12 cellular contexts compared by ENCODE assay signal in genomic region chr16:68300736-68301459, GRCh38. TPM values are rescaled to one million over a fixed set of nuclear protein-coding genes. Genes with fewer than 3 reads are reported as not detected.
A peak's percentile ranks its signal among the peaks of the same experiment; 100 is the strongest.
DNase-seq lines count a peak whose midpoint lies in the region; ATAC-seq, FAIRE-seq and TF ChIP-seq lines count a peak whose summit lies in the region.
"Had no signal": no experiment of that assay in that cellular context is flagged by ENCODE, and none has a peak within 500 bp of the region (broad histone marks: within the 10 kb centered on the region; RNA-seq: fewer than 3 reads in every experiment).

No MANE protein-coding gene starts in this region.

- H3K36me3 ChIP-seq in HepG2 (replicated peaks in 1 of 2; ENCODE audit: control insufficient read depth in 1 of 2, insufficient read depth in 2 of 2, low read length in 2 of 2): peaks cover 40 to 92% of the 10 kb centered on the region in 2 experiments
- peaks cover 0 to 47% (median 25%) of the 10 kb centered on the region in 4 donors for H3K36me3 ChIP-seq in right lobe of liver
- H3K36me3 ChIP-seq in upper lobe of right lung: peaks cover 99% of the 10 kb centered on the region

- no peaks in the 10 kb centered on the region for H3K9me3 Mint-ChIP-seq in activated CD8-positive, alpha-beta T cell treated with anti-CD3 and anti-CD28 coated beads for 36 hours
- H3K9me3 Mint-ChIP-seq: neural crest cell had no signal

- H3K27me3 ChIP-seq in HepG2 (ENCODE audit: control insufficient read depth in 1 of 2, insufficient read depth in 2 of 2, low read length in 2 of 2) (no peaks in the 10 kb centered on the region), right lobe of liver (no peaks in the 10 kb centered on the region), upper lobe of right lung (no peaks in the 10 kb centered on the region)

- no peak for TF ChIP-seq RAD21 in HepG2 (CRISPR knock-in tag; IDR thresholded peaks at IDR 0.05)

- no peak overlapping the region for H3K27ac ChIP-seq in HepG2 (ENCODE audit: extremely low read length, insufficient read depth, low read length)
- no peak overlapping the region for H3K27ac ChIP-seq in right lobe of liver
- no peak overlapping the region for H3K27ac ChIP-seq in upper lobe of right lung

- TF ChIP-seq CTCF in HepG2 (CRISPR knock-in tag; IDR thresholded peaks at IDR 0.05) (no peak), right lobe of liver (IDR thresholded peaks at IDR 0.05) (no peak), upper lobe of right lung (IDR thresholded peaks at IDR 0.05) (no peak)
- TF ChIP-seq CTCF in activated CD8-positive, alpha-beta T cell treated with anti-CD3 and anti-CD28 coated beads for 36 hours (IDR thresholded peaks at IDR 0.05): no peak

- TF ChIP-seq EP300 in HepG2 (IDR thresholded peaks at IDR 0.05; ENCODE audit: low read depth in 2 of 2, low read length in 2 of 2) (no peak), HepG2 (CRISPR knock-in tag; IDR thresholded peaks at IDR 0.05; ENCODE audit: borderline replicate concordance) (no peak)

- H3K4me2 ChIP-seq in HepG2 (ENCODE audit: low read depth, low read length): no peak overlapping the region

- ATAC-seq in HepG2 (no peak), right lobe of liver (no peak), upper lobe of right lung (no peak), GM18909 (IDR thresholded peaks at IDR 0.05; ENCODE audit: poor library complexity, unreplicated experiment) (no peak)
- no peak for ATAC-seq in activated CD8-positive, alpha-beta T cell treated with anti-CD3 and anti-CD28 coated beads for 36 hours

- in situ Hi-C loops in HepG2 (cut with HindIII; ENCODE audit: extremely low pct_ligation_motif_present, low pct_unique_long_range_greater_than_20kb): no loop called here

- CTCF ChIA-PET in HepG2 (lab: Yijun Ruan, JAX; ENCODE audit: low intra/inter-chr PET ratio, low total read pairs): interaction anchor here (1.3 kb wide), 1 partner anchor 39 kb away, joined by 3 read pairs; no protein-coding TSS in a partner anchor
- CTCF ChIA-PET in activated CD8-positive, alpha-beta T cell treated with anti-CD3 and anti-CD28 coated beads for 36 hours (lab: Charles Lee): interaction anchor here (0.7 to 2.1 kb wide), 9 partner anchors 8 to 446 kb away, joined by 3 to 8 read pairs (median 3); partner anchors contain the start of genes PRMT7, SLC7A6 and SLC7A6OS
- CTCF ChIA-PET in HEK293T (lab: Yijun Ruan, JAX): no interaction called here

- H3K4me3 Mint-ChIP-seq in activated CD8-positive, alpha-beta T cell treated with anti-CD3 and anti-CD28 coated beads for 36 hours: no peak overlapping the region
- H3K4me3 Mint-ChIP-seq: neural crest cell had no signal

- no peak overlapping the region for H3K9ac ChIP-seq in HepG2 (ENCODE audit: insufficient read depth, low read depth, low read length)

- WGBS in HepG2 (ENCODE audit: low lambda C conversion rate): 83% methylated on average over 7 of the region's 7 CpGs
- 49% methylated on average over 3 of the region's 7 CpGs for WGBS in right lobe of liver (ENCODE audit: insufficient coverage, low coverage, low lambda C conversion rate, missing lambda C conversion rate)

- peak overlapping the region; percentile 53 for H3K27ac Mint-ChIP-seq in activated CD8-positive, alpha-beta T cell treated with anti-CD3 and anti-CD28 coated beads for 36 hours

- no peaks in the 10 kb centered on the region for H3K79me2 ChIP-seq in HepG2 (ENCODE audit: insufficient read depth, low read length)

- no peak for FAIRE-seq in HepG2 (lab: Jason Lieb, UNC)
- FAIRE-seq: islet of Langerhans had no signal

- H3K9me3 ChIP-seq in HepG2 (ENCODE audit: low read length) (no peaks in the 10 kb centered on the region), right lobe of liver (no peaks in the 10 kb centered on the region), upper lobe of right lung (no peaks in the 10 kb centered on the region)

- intact Hi-C loops in HepG2 (cut with micrococcal nuclease; ENCODE audit: unreplicated experiment) (no loop called here), right lobe of liver (cut with DNase I) (no loop called here), upper lobe of right lung (cut with DNase I) (no loop called here)
- intact Hi-C loops in activated CD8-positive, alpha-beta T cell treated with anti-CD3 and anti-CD28 coated beads for 36 hours (cut with micrococcal nuclease): no loop called here

- no TSS peak for BruUV-seq in HepG2 (replicated peaks; lab: Mats Ljungman, UMichigan)

- H2AFZ ChIP-seq in HepG2 (ENCODE audit: low read length): no peak overlapping the region

- H3K27me3 Mint-ChIP-seq in activated CD8-positive, alpha-beta T cell treated with anti-CD3 and anti-CD28 coated beads for 36 hours: no peaks in the 10 kb centered on the region

- H3K4me3 ChIP-seq in HepG2 (replicated peaks in 1 of 3; ENCODE audit: insufficient read depth in 1 of 3, low read depth in 2 of 3, low read length in 3 of 3) (no peak overlapping the region), right lobe of liver (no peak overlapping the region), upper lobe of right lung (no peak overlapping the region)

- H3K4me1 ChIP-seq in HepG2 (ENCODE audit: insufficient read depth, low read length) (peaks cover 37% of the 10 kb centered on the region), right lobe of liver (no peaks in the 10 kb centered on the region), upper lobe of right lung (no peaks in the 10 kb centered on the region)

- H3K4me1 Mint-ChIP-seq in activated CD8-positive, alpha-beta T cell treated with anti-CD3 and anti-CD28 coated beads for 36 hours (ENCODE audit: low read depth): peaks cover 5% of the 10 kb centered on the region
- H3K4me1 Mint-ChIP-seq: neural crest cell had no signal

- TF ChIP-seq POLR2A in HepG2 (IDR thresholded peaks at IDR 0.05; ENCODE audit: insufficient read depth in 1 of 2, low read depth in 2 of 2, low read length in 2 of 2) (0 out of 4 replicates have a peak, but pooled peaks of 1 of the 2 experiments have one; percentile 27), right lobe of liver (IDR thresholded peaks at IDR 0.05) (no peak)

- POLR2A ChIA-PET in HepG2 (lab: Yijun Ruan, JAX): interaction anchor here (1.1 to 5.9 kb wide), 8 partner anchors 8 to 63 kb away, joined by 3 to 60 read pairs (median 7); partner anchors contain the start of genes PRMT7, SLC7A6 and SLC7A6OS
- POLR2A ChIA-PET in activated CD8-positive, alpha-beta T cell treated with anti-CD3 and anti-CD28 coated beads for 36 hours (lab: Charles Lee): interaction anchor here (1.2 to 3.5 kb wide), 7 partner anchors 9 to 37 kb away, joined by 3 to 30 read pairs (median 6); partner anchors contain the start of genes PRMT7, SLC7A6 and SLC7A6OS
- POLR2A ChIA-PET in HEK293T (lab: Yijun Ruan, JAX): interaction anchor here (2.6 kb wide), 1 partner anchor 10 kb away, joined by 20 read pairs; the partner anchor contains the start of genes PRMT7 and SLC7A6OS

- H4K20me1 ChIP-seq in HepG2 (ENCODE audit: insufficient read depth, low read length): 0 out of 2 replicates have a peak, but pooled peaks cover 2% of the 10 kb centered on the region

- DNase-seq in HepG2 (ENCODE audit: low spot score) (no peak), right lobe of liver (no peak), foreskin melanocyte (peak; percentile 98), upper lobe of right lung (peak; percentile 31), HEK293T (ENCODE audit: extremely low spot score) (no peak), GM19240 (ENCODE audit: insufficient read length, low spot score) (no peak)
- DNase-seq in activated CD8-positive, alpha-beta T cell treated with anti-CD3 and anti-CD28 coated beads for 36 hours: no peak
- DNase-seq: C1 segment of cervical spinal cord, OCI-M1 had no signal

- peaks cover 46% of the 10 kb centered on the region for H3K36me3 Mint-ChIP-seq in activated CD8-positive, alpha-beta T cell treated with anti-CD3 and anti-CD28 coated beads for 36 hours (ENCODE audit: low read depth)

RNA-seq across cellular contexts. Expression of gene SLC7A6OS, which starts 9.8 kb away (rescaled TPM):
- total RNA-seq in HepG2 (2016; rRNA removed; fragmentation: Illumina TruSeq; extraction: Trizol) (21.5 and 21.6 TPM in 2 replicates), right lobe of liver (1 to 10 TPM; 4.0 to 5.4 (median 4.8) TPM), upper lobe of right lung (18.8 TPM)
- total RNA-seq in HepG2 (2016; cell fraction: cytosol; rRNA removed; fragmentation: Illumina TruSeq; extraction: Trizol; ENCODE audit: low read depth): 4.2 and 5.7 TPM in 2 replicates
- total RNA-seq in HepG2 (2016; cell fraction: insoluble cytoplasmic fraction; rRNA removed; fragmentation: Illumina TruSeq; extraction: Trizol): 19.7 and 21.7 TPM in 2 replicates
- total RNA-seq in HepG2 (2016; cell fraction: membrane; rRNA removed; fragmentation: Illumina TruSeq; extraction: Trizol): 8.6 and 9.1 TPM in 2 replicates
- total RNA-seq in HepG2 (2016; cell fraction: nucleus; rRNA removed; fragmentation: Illumina TruSeq; extraction: Trizol): 28.4 and 34.8 TPM in 2 replicates
- polyA plus RNA-seq in HepG2 (2011; rRNA removed): 11.2 and 12.5 TPM in 2 replicates
- polyA plus RNA-seq in HepG2 (2011; cell fraction: cytosol; rRNA removed): 6.1 and 9.0 TPM in 2 replicates
- 22.2 and 25.4 TPM in 2 replicates for polyA plus RNA-seq in HepG2 (2011; cell fraction: nucleus; rRNA removed)
- 12.1 and 13.5 TPM in 2 replicates for polyA plus RNA-seq in HepG2 (2012)
- 2.2 and 2.4 TPM in 2 replicates for polyA plus RNA-seq in HepG2 (2016; cell fraction: cytosol; fragmentation: Illumina TruSeq; extraction: Trizol; ENCODE audit: low read depth)
- 19.5 and 20.3 TPM in 2 replicates for polyA plus RNA-seq in HepG2 (2016; cell fraction: insoluble cytoplasmic fraction; fragmentation: Illumina TruSeq; extraction: Trizol; ENCODE audit: low read depth)
- 4.3 and 4.5 TPM in 2 replicates for polyA plus RNA-seq in HepG2 (2016; cell fraction: membrane; fragmentation: Illumina TruSeq; extraction: Trizol; ENCODE audit: low read depth)
- polyA plus RNA-seq in HepG2 (2016; cell fraction: nucleus; fragmentation: Illumina TruSeq; extraction: Trizol; ENCODE audit: insufficient read depth, low read depth): 37.7 and 42.1 TPM in 2 replicates
- 8.8 and 15.1 TPM in 2 replicates for polyA minus RNA-seq in HepG2 (2011; rRNA and poly(A)+ RNA removed; ENCODE audit: low replicate concordance)
- 4.7 and 4.9 TPM in 2 replicates for polyA minus RNA-seq in HepG2 (2011; cell fraction: cytosol; rRNA and poly(A)+ RNA removed)
- polyA minus RNA-seq in HepG2 (2011; cell fraction: nucleus; rRNA and poly(A)+ RNA removed): 26.7 and 28.5 TPM in 2 replicates
- 10 to 100 TPM; 20.2 to 23.1 TPM for total RNA-seq in activated CD8-positive, alpha-beta T cell treated with anti-CD3 and anti-CD28 coated beads for 36 hours

RNA-seq across cellular contexts. Expression of gene PRMT7, which starts 9.9 kb away (rescaled TPM):
- 46.7 and 55.0 TPM in 2 replicates for total RNA-seq in HepG2 (2016; rRNA removed; fragmentation: Illumina TruSeq; extraction: Trizol)
- total RNA-seq in HepG2 (2016; cell fraction: cytosol; rRNA removed; fragmentation: Illumina TruSeq; extraction: Trizol; ENCODE audit: low read depth): 9.5 and 12.3 TPM in 2 replicates
- 45.8 and 52.4 TPM in 2 replicates for total RNA-seq in HepG2 (2016; cell fraction: insoluble cytoplasmic fraction; rRNA removed; fragmentation: Illumina TruSeq; extraction: Trizol)
- 18.9 and 20.2 TPM in 2 replicates for total RNA-seq in HepG2 (2016; cell fraction: membrane; rRNA removed; fragmentation: Illumina TruSeq; extraction: Trizol)
- total RNA-seq in HepG2 (2016; cell fraction: nucleus; rRNA removed; fragmentation: Illumina TruSeq; extraction: Trizol): 51.3 and 66.0 TPM in 2 replicates
- 47.5 and 53.5 TPM in 2 replicates for polyA plus RNA-seq in HepG2 (2011; rRNA removed)
- polyA plus RNA-seq in HepG2 (2011; cell fraction: cytosol; rRNA removed): 35.5 and 39.1 TPM in 2 replicates
- 268 and 334 TPM in 2 replicates for polyA plus RNA-seq in HepG2 (2011; cell fraction: nucleus; rRNA removed)
- 28.1 and 39.6 TPM in 2 replicates for polyA plus RNA-seq in HepG2 (2012)
- 4.3 and 4.6 TPM in 2 replicates for polyA plus RNA-seq in HepG2 (2016; cell fraction: cytosol; fragmentation: Illumina TruSeq; extraction: Trizol; ENCODE audit: low read depth)
- polyA plus RNA-seq in HepG2 (2016; cell fraction: insoluble cytoplasmic fraction; fragmentation: Illumina TruSeq; extraction: Trizol; ENCODE audit: low read depth): 36.4 and 39.2 TPM in 2 replicates
- 6.8 and 7.1 TPM in 2 replicates for polyA plus RNA-seq in HepG2 (2016; cell fraction: membrane; fragmentation: Illumina TruSeq; extraction: Trizol; ENCODE audit: low read depth)
- polyA plus RNA-seq in HepG2 (2016; cell fraction: nucleus; fragmentation: Illumina TruSeq; extraction: Trizol; ENCODE audit: insufficient read depth, low read depth): 109 and 112 TPM in 2 replicates
- polyA minus RNA-seq in HepG2 (2011; rRNA and poly(A)+ RNA removed; ENCODE audit: low replicate concordance): 105 and 173 TPM in 2 replicates
- 15.1 and 21.0 TPM in 2 replicates for polyA minus RNA-seq in HepG2 (2011; cell fraction: cytosol; rRNA and poly(A)+ RNA removed)
- polyA minus RNA-seq in HepG2 (2011; cell fraction: nucleus; rRNA and poly(A)+ RNA removed): 89.8 and 99.8 TPM in 2 replicates
- 10 to 100 TPM; 13.1 to 28.3 (median 21.1) TPM for total RNA-seq in right lobe of liver
- 10 to 100 TPM; 67.4 to 78.4 TPM for total RNA-seq in activated CD8-positive, alpha-beta T cell treated with anti-CD3 and anti-CD28 coated beads for 36 hours
- 30.0 TPM for total RNA-seq in upper lobe of right lung

RNA-seq across cellular contexts. Expression of gene SLC7A6, which starts 36.6 kb away (rescaled TPM):
- 25.4 and 35.8 TPM in 2 replicates for total RNA-seq in HepG2 (2016; rRNA removed; fragmentation: Illumina TruSeq; extraction: Trizol)
- 116 and 121 TPM in 2 replicates for total RNA-seq in HepG2 (2016; cell fraction: cytosol; rRNA removed; fragmentation: Illumina TruSeq; extraction: Trizol; ENCODE audit: low read depth)
- total RNA-seq in HepG2 (2016; cell fraction: insoluble cytoplasmic fraction; rRNA removed; fragmentation: Illumina TruSeq; extraction: Trizol): 25.1 and 35.3 TPM in 2 replicates
- 38.4 and 41.5 TPM in 2 replicates for total RNA-seq in HepG2 (2016; cell fraction: membrane; rRNA removed; fragmentation: Illumina TruSeq; extraction: Trizol)
- total RNA-seq in HepG2 (2016; cell fraction: nucleus; rRNA removed; fragmentation: Illumina TruSeq; extraction: Trizol): 53.5 and 62.4 TPM in 2 replicates
- polyA plus RNA-seq in HepG2 (2011; rRNA removed): 67.4 and 70.8 TPM in 2 replicates
- polyA plus RNA-seq in HepG2 (2011; cell fraction: cytosol; rRNA removed): 38.1 and 42.5 TPM in 2 replicates
- polyA plus RNA-seq in HepG2 (2011; cell fraction: nucleus; rRNA removed): 195 and 234 TPM in 2 replicates
- polyA plus RNA-seq in HepG2 (2012): 29.8 and 35.6 TPM in 2 replicates
- polyA plus RNA-seq in HepG2 (2016; cell fraction: cytosol; fragmentation: Illumina TruSeq; extraction: Trizol; ENCODE audit: low read depth): 4.5 and 5.9 TPM in 2 replicates
- polyA plus RNA-seq in HepG2 (2016; cell fraction: insoluble cytoplasmic fraction; fragmentation: Illumina TruSeq; extraction: Trizol; ENCODE audit: low read depth): 17.5 and 18.7 TPM in 2 replicates
- 8.7 and 9.5 TPM in 2 replicates for polyA plus RNA-seq in HepG2 (2016; cell fraction: membrane; fragmentation: Illumina TruSeq; extraction: Trizol; ENCODE audit: low read depth)
- 86.8 and 104 TPM in 2 replicates for polyA plus RNA-seq in HepG2 (2016; cell fraction: nucleus; fragmentation: Illumina TruSeq; extraction: Trizol; ENCODE audit: insufficient read depth, low read depth)
- polyA minus RNA-seq in HepG2 (2011; rRNA and poly(A)+ RNA removed; ENCODE audit: low replicate concordance): 346 and 374 TPM in 2 replicates
- 39.3 and 39.6 TPM in 2 replicates for polyA minus RNA-seq in HepG2 (2011; cell fraction: cytosol; rRNA and poly(A)+ RNA removed)
- polyA minus RNA-seq in HepG2 (2011; cell fraction: nucleus; rRNA and poly(A)+ RNA removed): 114 and 135 TPM in 2 replicates
- total RNA-seq in right lobe of liver: 1 to 10 TPM; 1.6 to 9.6 (median 4.5) TPM
- total RNA-seq in activated CD8-positive, alpha-beta T cell treated with anti-CD3 and anti-CD28 coated beads for 36 hours: 10 to 100 TPM; 73.8 to 76.9 TPM
- total RNA-seq in upper lobe of right lung: 61.9 TPM

RNA-seq across cellular contexts. Expression of gene PLA2G15, which starts 55.7 kb away (rescaled TPM):
- 9.9 and 14.4 TPM in 2 replicates for total RNA-seq in HepG2 (2016; rRNA removed; fragmentation: Illumina TruSeq; extraction: Trizol)
- 1.6 and 1.9 TPM in 2 replicates for total RNA-seq in HepG2 (2016; cell fraction: cytosol; rRNA removed; fragmentation: Illumina TruSeq; extraction: Trizol; ENCODE audit: low read depth)
- total RNA-seq in HepG2 (2016; cell fraction: insoluble cytoplasmic fraction; rRNA removed; fragmentation: Illumina TruSeq; extraction: Trizol): 8.0 and 15.5 TPM in 2 replicates
- total RNA-seq in HepG2 (2016; cell fraction: membrane; rRNA removed; fragmentation: Illumina TruSeq; extraction: Trizol): 4.8 and 5.1 TPM in 2 replicates
- total RNA-seq in HepG2 (2016; cell fraction: nucleus; rRNA removed; fragmentation: Illumina TruSeq; extraction: Trizol): 16.6 and 20.9 TPM in 2 replicates
- polyA plus RNA-seq in HepG2 (2011; rRNA removed): 23.7 and 30.2 TPM in 2 replicates
- polyA plus RNA-seq in HepG2 (2011; cell fraction: cytosol; rRNA removed): 18.0 and 24.3 TPM in 2 replicates
- polyA plus RNA-seq in HepG2 (2011; cell fraction: nucleus; rRNA removed): 25.8 and 28.3 TPM in 2 replicates
- polyA plus RNA-seq in HepG2 (2012): 14.5 and 15.3 TPM in 2 replicates
- polyA plus RNA-seq in HepG2 (2016; cell fraction: cytosol; fragmentation: Illumina TruSeq; extraction: Trizol; ENCODE audit: low read depth): 1.2 and 1.8 TPM in 2 replicates
- polyA plus RNA-seq in HepG2 (2016; cell fraction: insoluble cytoplasmic fraction; fragmentation: Illumina TruSeq; extraction: Trizol; ENCODE audit: low read depth): 8.4 and 8.8 TPM in 2 replicates
- 2.6 and 3.5 TPM in 2 replicates for polyA plus RNA-seq in HepG2 (2016; cell fraction: membrane; fragmentation: Illumina TruSeq; extraction: Trizol; ENCODE audit: low read depth)
- polyA plus RNA-seq in HepG2 (2016; cell fraction: nucleus; fragmentation: Illumina TruSeq; extraction: Trizol; ENCODE audit: insufficient read depth, low read depth): 29.5 and 29.9 TPM in 2 replicates
- 18.7 and 48.3 TPM in 2 replicates for polyA minus RNA-seq in HepG2 (2011; rRNA and poly(A)+ RNA removed; ENCODE audit: low replicate concordance)
- polyA minus RNA-seq in HepG2 (2011; cell fraction: cytosol; rRNA and poly(A)+ RNA removed): 13.9 and 15.8 TPM in 2 replicates
- polyA minus RNA-seq in HepG2 (2011; cell fraction: nucleus; rRNA and poly(A)+ RNA removed): 5.9 and 8.5 TPM in 2 replicates
- total RNA-seq in right lobe of liver: 10 to 100 TPM in 5 of 6 experiments, 1 to 10 TPM in 1; 9.7 to 21.2 (median 13.7) TPM
- 1 to 10 TPM; 6.7 to 6.8 TPM for total RNA-seq in activated CD8-positive, alpha-beta T cell treated with anti-CD3 and anti-CD28 coated beads for 36 hours
- 30.4 TPM for total RNA-seq in upper lobe of right lung

Comparison
In these comparisons a context has a peak if more than half of its experiments do, and no peak if none do; other contexts are left out.
1. DNase-seq: peak in foreskin melanocyte (single experiment) and upper lobe of right lung (single experiment); none in HepG2 (single experiment), right lobe of liver (0 of 3), activated CD8-positive, alpha-beta T cell treated with anti-CD3 and anti-CD28 coated beads for 36 hours (single experiment), HEK293T (single experiment) and GM19240 (single experiment).